Comparison of ENCODE assay signal across 17 cellular contexts in the genomic region with DNA sequence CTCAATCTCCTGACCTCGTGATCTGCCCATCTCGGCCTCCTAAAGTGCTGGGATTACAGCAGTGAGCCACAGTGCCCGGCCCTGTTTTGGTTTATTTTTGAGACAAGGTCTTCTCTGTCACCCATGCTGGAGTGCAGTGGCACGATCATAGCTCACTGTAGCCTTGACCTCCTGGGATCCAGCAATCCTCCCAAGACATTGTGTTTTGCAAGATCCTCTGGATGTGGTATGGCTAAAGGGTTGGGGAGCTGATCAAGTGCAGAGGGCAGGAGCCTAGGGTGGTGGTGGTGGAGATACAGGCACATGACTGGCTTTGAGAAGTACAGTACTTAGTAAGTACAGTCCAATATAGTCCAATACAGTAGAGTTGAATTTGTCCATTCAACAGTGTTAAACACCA. TPM values are rescaled to one million over a fixed set of nuclear protein-coding genes. Genes with fewer than 3 reads are reported as not detected.
DNase-seq lines count a peak whose midpoint lies in the region; ATAC-seq and TF ChIP-seq lines count a peak whose summit lies in the region.
"Had no signal": no experiment of that assay in that cellular context is flagged by ENCODE, and none has a peak within 500 bp of the region (broad histone marks: within the 10 kb centered on the region; RNA-seq: fewer than 3 reads in every experiment).

No MANE protein-coding gene starts in this region.

- H3K4me1 ChIP-seq in smooth muscle cell (ENCODE audit: low read depth), result no peaks in the 10 kb centered on the region
- H3K4me1 ChIP-seq: uterus had no signal

- no peaks in the 10 kb centered on the region for H3K79me2 ChIP-seq in smooth muscle cell (ENCODE audit: low read depth)

- no peak overlapping the region for H2AFZ ChIP-seq in smooth muscle cell (ENCODE audit: low read depth)

- 89% methylated on average over 4 of the region's 4 CpGs for WGBS in smooth muscle cell (ENCODE audit: low lambda C conversion rate)

- DNase-seq in activated T-cell treated with anti-CD3 and anti-CD28 coated beads, Interleukin-2, amount 50 U/mL, for 4 hours, result no peak
- DNase-seq in activated T-cell treated with anti-CD3 and anti-CD28 coated beads, Interleukin-2, amount 50 U/mL, for 1 hour, result no peak
- DNase-seq in effector memory CD8-positive, alpha-beta T cell, result no peak
- DNase-seq in smooth muscle cell (lab: John Stamatoyannopoulos, UW; ENCODE audit: unreplicated experiment) (no peak), OCI-M2 (lab: John Stamatoyannopoulos, UW; ENCODE audit: unreplicated experiment) (no peak), NCI-H510A treated with DMSO at 0.1 percent for 48 hours (lab: John Stamatoyannopoulos, UW) (no peak)
- DNase-seq: activated CD8-positive, alpha-beta memory T cell treated with anti-CD3 and anti-CD28 coated beads, Interleukin-2, amount 50 U/mL, for 4 hours; NCI-H446; stimulated activated CD4-positive, alpha-beta T cell treated with anti-CD3 and anti-CD28 coated beads, Interleukin-15, amount 100 ng/mL, for 24 hours; T1000 had no signal

- peak overlapping the region; percentile 76 for H3K27ac Mint-ChIP-seq in T-helper 1 cell treated with Interleukin-12 subunit alpha and Interleukin-12 subunit beta and Interleukin-4 antibody, amounts not matched to agents 30 μg/mL and 1 μg/mL, for 36 hours
- peak overlapping the region in 1 of 2 donors; percentile 12 for H3K27ac Mint-ChIP-seq in effector memory CD8-positive, alpha-beta T cell

- H3K4me3 ChIP-seq in smooth muscle cell, result no peak overlapping the region
- H3K4me3 ChIP-seq: left lung, uterus had no signal

- no peaks in the 10 kb centered on the region for H3K36me3 Mint-ChIP-seq in activated T-cell treated with anti-CD3 and anti-CD28 coated beads, Interleukin-2, amount 50 U/mL, for 4 hours (ENCODE audit: insufficient read depth)
- H3K36me3 Mint-ChIP-seq in T-helper 1 cell treated with Interleukin-12 subunit alpha and Interleukin-12 subunit beta and Interleukin-4 antibody, amounts not matched to agents 30 μg/mL and 1 μg/mL, for 36 hours (ENCODE audit: low read depth), result peaks cover 40% of the 10 kb centered on the region
- H3K36me3 Mint-ChIP-seq in effector memory CD8-positive, alpha-beta T cell (ENCODE audit: insufficient read depth), result peaks cover 12% of the 10 kb centered on the region
- H3K36me3 Mint-ChIP-seq: brain had no signal

- no peaks in the 10 kb centered on the region for H3K9me3 ChIP-seq in smooth muscle cell (replicated peaks; ENCODE audit: low read depth)
- H3K9me3 ChIP-seq: left lung, neutrophil, uterus had no signal

- H3K27me3 Mint-ChIP-seq in activated T-cell treated with anti-CD3 and anti-CD28 coated beads, Interleukin-2, amount 50 U/mL, for 4 hours (ENCODE audit: low read depth), result no peaks in the 10 kb centered on the region
- H3K27me3 Mint-ChIP-seq in T-helper 1 cell treated with Interleukin-12 subunit alpha and Interleukin-12 subunit beta and Interleukin-4 antibody, amounts not matched to agents 30 μg/mL and 1 μg/mL, for 36 hours (ENCODE audit: low read depth), result no peaks in the 10 kb centered on the region
- no peaks in the 10 kb centered on the region for H3K27me3 Mint-ChIP-seq in effector memory CD8-positive, alpha-beta T cell

- peaks cover 57% of the 10 kb centered on the region for H3K4me1 Mint-ChIP-seq in activated T-cell treated with anti-CD3 and anti-CD28 coated beads, Interleukin-2, amount 50 U/mL, for 4 hours (ENCODE audit: low read depth)
- H3K4me1 Mint-ChIP-seq in T-helper 1 cell treated with Interleukin-12 subunit alpha and Interleukin-12 subunit beta and Interleukin-4 antibody, amounts not matched to agents 30 μg/mL and 1 μg/mL, for 36 hours (ENCODE audit: low read depth), result peaks cover 74% of the 10 kb centered on the region
- H3K4me1 Mint-ChIP-seq in effector memory CD8-positive, alpha-beta T cell (ENCODE audit: low read depth in 2 of 2), result peaks cover 61 to 63% of the 10 kb centered on the region in 2 donors

- no peaks in the 10 kb centered on the region for H3K27me3 ChIP-seq in smooth muscle cell (ENCODE audit: low read depth)
- H3K27me3 ChIP-seq: left lung, uterus had no signal

- no peaks in the 10 kb centered on the region for H3F3A ChIP-seq in smooth muscle cell (ENCODE audit: low read depth)

- H4K20me1 ChIP-seq in smooth muscle cell (ENCODE audit: low read depth), result no peaks in the 10 kb centered on the region

- peak overlapping the region; percentile 48 for H3K4me3 Mint-ChIP-seq in activated T-cell treated with anti-CD3 and anti-CD28 coated beads, Interleukin-2, amount 50 U/mL, for 4 hours
- H3K4me3 Mint-ChIP-seq in T-helper 1 cell treated with Interleukin-12 subunit alpha and Interleukin-12 subunit beta and Interleukin-4 antibody, amounts not matched to agents 30 μg/mL and 1 μg/mL, for 36 hours, result peak overlapping the region; percentile 73
- H3K4me3 Mint-ChIP-seq in effector memory CD8-positive, alpha-beta T cell, result peak overlapping the region; percentile 78 to 80

- H3K9me3 Mint-ChIP-seq in activated T-cell treated with anti-CD3 and anti-CD28 coated beads, Interleukin-2, amount 50 U/mL, for 4 hours, result no peaks in the 10 kb centered on the region
- peaks cover 6% of the 10 kb centered on the region for H3K9me3 Mint-ChIP-seq in T-helper 1 cell treated with Interleukin-12 subunit alpha and Interleukin-12 subunit beta and Interleukin-4 antibody, amounts not matched to agents 30 μg/mL and 1 μg/mL, for 36 hours
- H3K9me3 Mint-ChIP-seq in effector memory CD8-positive, alpha-beta T cell, result no peaks in the 10 kb centered on the region

- no peak overlapping the region for H3K9ac ChIP-seq in smooth muscle cell (ENCODE audit: low read depth)

- no peak for TF ChIP-seq CTCF in smooth muscle cell (IDR thresholded peaks at IDR 0.05; ENCODE audit: borderline replicate concordance, insufficient read depth, poor library complexity, severe bottlenecking)

- no peak overlapping the region for H3K4me2 ChIP-seq in smooth muscle cell

- ATAC-seq in activated T-cell treated with anti-CD3 and anti-CD28 coated beads, Interleukin-2, amount 50 U/mL, for 4 hours, result no peak
- no peak for ATAC-seq in effector memory CD8-positive, alpha-beta T cell (replicated peaks)
- ATAC-seq in GM18858 (IDR thresholded peaks at IDR 0.05; ENCODE audit: unreplicated experiment), result no peak

- peak overlapping the region; percentile 56 for H3K27ac ChIP-seq in smooth muscle cell (ENCODE audit: low read depth)
- H3K27ac ChIP-seq: HL-60, neutrophil, uterus had no signal

- H3K36me3 ChIP-seq in smooth muscle cell (ENCODE audit: low read depth), result no peaks in the 10 kb centered on the region
- H3K36me3 ChIP-seq: left lung, neutrophil, uterus had no signal

RNA-seq across cellular contexts. Expression of a gene that starts 16.6 kb away (rescaled TPM):
- 1 to 10 TPM; 3.9 to 4.7 (median 4.1) TPM for total RNA-seq in activated T-cell treated with anti-CD3 and anti-CD28 coated beads, Interleukin-2, amount 50 U/mL, for 4 hours
- 0.63 and 1.2 TPM in 2 replicates for total RNA-seq in smooth muscle cell
- polyA plus RNA-seq in smooth muscle cell, result 0.13 and 3.3 TPM in 2 replicates

RNA-seq across cellular contexts. Expression of a gene that starts 47.3 kb away (rescaled TPM):
- 100 to 1,000 TPM in 2 of 3 donors, 10 to 100 TPM in 1; 77.3 to 109 (median 108) TPM for total RNA-seq in activated T-cell treated with anti-CD3 and anti-CD28 coated beads, Interleukin-2, amount 50 U/mL, for 4 hours
- total RNA-seq in smooth muscle cell, result not detected in 2 replicates
- not detected in 2 replicates for polyA plus RNA-seq in smooth muscle cell

Comparison
In these comparisons a context has a peak if more than half of its experiments do, and no peak if none do; other contexts are left out.
1. RNA of a gene that starts 47.3 kb away (total RNA-seq): 77.3 to 109 TPM in activated T-cell treated with anti-CD3 and anti-CD28 coated beads, Interleukin-2, amount 50 U/mL, for 4 hours; not detected in smooth muscle cell; every median in the first group is over 10 times any median in the second.
2. Peak in every context shown above with its lines, with median percentiles within 50 percentile points of each other: H3K4me3 Mint-ChIP-seq.